1 cellular context compared by ENCODE assay signal in the genomic region with DNA sequence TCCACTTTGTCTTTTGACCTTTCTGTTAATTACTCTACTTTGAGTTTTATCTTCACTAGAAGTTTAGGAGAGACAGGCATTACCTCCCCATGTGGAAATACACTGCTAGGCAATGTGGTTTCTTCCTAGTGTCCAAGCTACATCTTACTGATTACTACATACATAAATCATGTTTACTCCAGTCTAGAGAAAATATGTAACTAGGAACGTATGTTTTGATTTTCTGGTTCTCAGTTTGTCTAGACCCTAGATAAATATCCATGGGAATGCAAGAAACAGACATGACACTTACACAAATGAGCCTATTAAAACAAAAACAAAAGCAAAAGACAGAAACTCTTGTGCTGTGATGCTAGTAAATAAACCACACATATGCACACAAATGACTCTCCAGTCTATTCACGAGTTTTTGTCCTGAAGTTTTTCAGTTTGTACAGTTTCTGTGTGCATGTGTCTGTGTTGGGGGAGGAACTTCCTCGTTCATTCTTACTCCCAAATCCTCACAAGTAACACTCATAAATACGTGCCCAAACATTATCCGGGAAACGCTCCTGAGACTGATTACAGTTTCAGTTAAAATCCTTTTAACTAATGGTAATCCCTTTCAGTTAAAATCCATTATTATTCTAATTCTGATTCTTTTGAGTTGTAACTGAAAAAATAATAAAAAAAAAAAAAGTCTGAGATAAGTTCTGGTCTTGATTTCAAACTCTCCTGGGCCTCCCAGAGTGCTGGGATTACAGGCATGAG.
TF ChIP-seq lines count a peak whose summit lies in the region.

No MANE protein-coding gene starts in this region.

TF ChIP-seq in A549, 52 proteins besides CTCF, POLR2A, EP300 and RAD21:
- TF ChIP-seq, protein P1, sequence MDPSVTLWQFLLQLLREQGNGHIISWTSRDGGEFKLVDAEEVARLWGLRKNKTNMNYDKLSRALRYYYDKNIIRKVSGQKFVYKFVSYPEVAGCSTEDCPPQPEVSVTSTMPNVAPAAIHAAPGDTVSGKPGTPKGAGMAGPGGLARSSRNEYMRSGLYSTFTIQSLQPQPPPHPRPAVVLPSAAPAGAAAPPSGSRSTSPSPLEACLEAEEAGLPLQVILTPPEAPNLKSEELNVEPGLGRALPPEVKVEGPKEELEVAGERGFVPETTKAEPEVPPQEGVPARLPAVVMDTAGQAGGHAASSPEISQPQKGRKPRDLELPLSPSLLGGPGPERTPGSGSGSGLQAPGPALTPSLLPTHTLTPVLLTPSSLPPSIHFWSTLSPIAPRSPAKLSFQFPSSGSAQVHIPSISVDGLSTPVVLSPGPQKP (IDR thresholded peaks at IDR 0.05; ENCODE audit: low read depth, low read length), result no peak
- TF ChIP-seq, protein P2, sequence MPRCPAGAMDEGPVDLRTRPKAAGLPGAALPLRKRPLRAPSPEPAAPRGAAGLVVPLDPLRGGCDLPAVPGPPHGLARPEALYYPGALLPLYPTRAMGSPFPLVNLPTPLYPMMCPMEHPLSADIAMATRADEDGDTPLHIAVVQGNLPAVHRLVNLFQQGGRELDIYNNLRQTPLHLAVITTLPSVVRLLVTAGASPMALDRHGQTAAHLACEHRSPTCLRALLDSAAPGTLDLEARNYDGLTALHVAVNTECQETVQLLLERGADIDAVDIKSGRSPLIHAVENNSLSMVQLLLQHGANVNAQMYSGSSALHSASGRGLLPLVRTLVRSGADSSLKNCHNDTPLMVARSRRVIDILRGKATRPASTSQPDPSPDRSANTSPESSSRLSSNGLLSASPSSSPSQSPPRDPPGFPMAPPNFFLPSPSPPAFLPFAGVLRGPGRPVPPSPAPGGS (IDR thresholded peaks at IDR 0.05), result no peak
- TF ChIP-seq POLR2AphosphoS2 (conservative IDR thresholded peaks at IDR 0.05; ENCODE audit: low read length), result no peak
- TF ChIP-seq, protein P3, sequence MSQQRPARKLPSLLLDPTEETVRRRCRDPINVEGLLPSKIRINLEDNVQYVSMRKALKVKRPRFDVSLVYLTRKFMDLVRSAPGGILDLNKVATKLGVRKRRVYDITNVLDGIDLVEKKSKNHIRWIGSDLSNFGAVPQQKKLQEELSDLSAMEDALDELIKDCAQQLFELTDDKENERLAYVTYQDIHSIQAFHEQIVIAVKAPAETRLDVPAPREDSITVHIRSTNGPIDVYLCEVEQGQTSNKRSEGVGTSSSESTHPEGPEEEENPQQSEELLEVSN (IDR thresholded peaks at IDR 0.05; ENCODE audit: borderline replicate concordance, low read depth), result no peak
- TF ChIP-seq SREBF2 (IDR thresholded peaks at IDR 0.05), result no peak
- TF ChIP-seq JUN (IDR thresholded peaks at IDR 0.05), result no peak
